18 cellular contexts compared by ENCODE assay signal in the genomic region with DNA sequence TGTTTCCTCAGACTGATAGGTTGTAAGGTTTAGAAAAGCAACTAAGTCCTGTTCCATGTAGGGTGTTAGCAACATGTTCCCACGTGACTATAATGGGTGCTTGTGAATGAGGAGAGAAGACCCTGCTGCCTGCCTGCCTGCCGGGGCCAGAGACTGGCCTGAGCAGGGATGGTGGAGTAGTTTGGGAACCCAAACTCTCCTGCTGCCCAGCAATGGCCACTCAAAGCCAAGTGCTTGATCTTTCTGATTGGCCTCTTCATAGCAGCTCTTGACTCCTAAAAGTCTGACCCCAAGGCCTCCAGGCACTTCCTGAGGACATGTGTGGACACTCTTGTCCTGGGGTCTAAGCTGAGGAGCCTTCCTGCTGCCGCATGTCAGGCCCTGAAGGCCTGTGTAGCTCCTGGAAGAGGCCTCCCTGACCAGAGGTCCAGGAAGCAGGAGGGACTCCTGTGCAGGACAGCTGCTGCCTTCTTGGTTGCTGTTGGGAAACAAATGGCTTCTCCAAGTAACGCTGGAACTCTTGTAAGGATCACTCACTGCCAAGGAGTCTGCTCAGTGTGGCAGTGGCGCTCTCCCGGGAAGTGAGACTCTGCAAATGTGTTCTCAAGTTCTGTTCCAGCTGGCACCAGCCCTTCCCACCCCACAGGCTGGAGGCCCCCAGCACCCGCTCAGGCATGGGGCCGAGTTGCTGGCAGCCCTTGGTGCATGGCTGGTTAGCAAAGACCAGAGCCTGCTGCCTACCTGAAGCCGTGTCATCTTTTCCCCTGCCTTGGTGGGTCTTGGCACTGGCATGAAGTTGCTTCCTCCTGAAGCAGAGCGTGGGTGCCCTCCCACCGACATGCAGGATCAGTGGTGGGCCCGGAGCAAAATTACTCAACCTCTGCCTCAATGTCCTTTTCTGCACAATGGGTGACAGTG. TPM values are rescaled to one million over a fixed set of nuclear protein-coding genes. Genes with fewer than 3 reads are reported as not detected.
DNase-seq lines count a peak whose midpoint lies in the region; ATAC-seq, FAIRE-seq and TF ChIP-seq lines count a peak whose summit lies in the region.
"Had no signal": no experiment of that assay in that cellular context is flagged by ENCODE, and none has a peak within 500 bp of the region (broad histone marks: within the 10 kb centered on the region; RNA-seq: fewer than 3 reads in every experiment).

No MANE protein-coding gene starts in this region.

- no peaks in the 10 kb centered on the region for H3K27me3 Mint-ChIP-seq in osteocyte (ENCODE audit: unreplicated experiment)

- DNase-seq in activated CD8-positive, alpha-beta memory T cell treated with anti-CD3 and anti-CD28 coated beads for 24 hours = peak; percentile 54
- no peak for DNase-seq in activated CD8-positive, alpha-beta memory T cell treated with anti-CD3 and anti-CD28 coated beads, Interleukin-2, amount 50 U/mL, for 4 hours
- DNase-seq in globus pallidus (ENCODE audit: low spot score) (peak; percentile 65), osteocyte (ENCODE audit: extremely low spot score, unreplicated experiment) (peak; percentile 82), urothelium cell line (ENCODE audit: low spot score) (peak; percentile 1), glomerular visceral epithelial cell (ENCODE audit: extremely low spot score) (no peak), NCI-H2081 treated with DMSO at 0.1 percent for 48 hours (lab: John Stamatoyannopoulos, UW) (no peak)
- DNase-seq: activated CD4-positive, alpha-beta T cell treated with anti-CD3 and anti-CD28 coated beads, Interleukin-2, amount 10 ng/mL, durations not matched to agents 7 days and 5 days; cerebellar nuclear complex; mesendoderm; NCI-H774; stimulated activated CD4-positive, alpha-beta T cell treated with anti-CD3 and anti-CD28 coated beads, Interleukin-4, amount 100 ng/mL, for 1 hour; trophoblast cell had no signal

- H3K4me1 Mint-ChIP-seq in osteocyte (ENCODE audit: unreplicated experiment) = peaks cover 5% of the 10 kb centered on the region

- H3K36me3 Mint-ChIP-seq in osteocyte (ENCODE audit: unreplicated experiment) = peaks cover 7% of the 10 kb centered on the region

- no peak for ATAC-seq in HG03045 (IDR thresholded peaks at IDR 0.05; ENCODE audit: unreplicated experiment)
- ATAC-seq: CD8-positive, alpha-beta T cell had no signal

- no peak for TF ChIP-seq CTCF in osteocyte (IDR thresholded peaks at IDR 0.05)

- H3K27ac Mint-ChIP-seq in osteocyte (ENCODE audit: unreplicated experiment) = no peak overlapping the region
- H3K27ac Mint-ChIP-seq: activated CD4-positive, alpha-beta T cell treated with anti-CD3 and anti-CD28 coated beads, Interleukin-2, amount 10 ng/mL, durations not matched to agents 7 days and 5 days; CD8-positive, alpha-beta T cell had no signal

- no peak for FAIRE-seq in urothelium cell line (lab: Jason Lieb, UNC)
- FAIRE-seq: endometrium, TTC549 had no signal

- H3K9me3 Mint-ChIP-seq in osteocyte (ENCODE audit: unreplicated experiment) = no peaks in the 10 kb centered on the region
- H3K9me3 Mint-ChIP-seq: activated CD4-positive, alpha-beta T cell treated with anti-CD3 and anti-CD28 coated beads, Interleukin-2, amount 10 ng/mL, durations not matched to agents 7 days and 5 days; CD8-positive, alpha-beta T cell; neural crest cell had no signal

- H3K4me3 Mint-ChIP-seq in osteocyte (ENCODE audit: unreplicated experiment) = no peak overlapping the region
- H3K4me3 Mint-ChIP-seq: activated CD4-positive, alpha-beta T cell treated with anti-CD3 and anti-CD28 coated beads, Interleukin-2, amount 10 ng/mL, durations not matched to agents 7 days and 5 days; CD8-positive, alpha-beta T cell; neural crest cell had no signal

RNA-seq across cellular contexts. Expression of gene MAN1C1, which starts 35.5 kb away (rescaled TPM):
- total RNA-seq in osteocyte = 64.7 and 73.3 TPM in 2 replicates

Comparison
In these comparisons a context has a peak if more than half of its experiments do, and no peak if none do; other contexts are left out.
1. DNase-seq: peak in activated CD8-positive, alpha-beta memory T cell treated with anti-CD3 and anti-CD28 coated beads for 24 hours (single experiment), globus pallidus (single experiment), osteocyte (single experiment) and urothelium cell line (single experiment); none in activated CD8-positive, alpha-beta memory T cell treated with anti-CD3 and anti-CD28 coated beads, Interleukin-2, amount 50 U/mL, for 4 hours (single experiment), glomerular visceral epithelial cell (single experiment) and NCI-H2081 treated with DMSO at 0.1 percent for 48 hours (single experiment).